In genomic region chrX:48523682-48524081, GRCh38 we compare ENCODE assay signal across 1 cellular context.
TF ChIP-seq lines count a peak whose summit lies in the region.

No MANE protein-coding gene starts in this region.

TF ChIP-seq in endothelial cell of umbilical vein, 7 proteins besides CTCF, POLR2A, EP300 and RAD21:
- TF ChIP-seq JUN (IDR thresholded peaks at IDR 0.05; ENCODE audit: borderline replicate concordance, insufficient read depth, insufficient read length, low read depth) (no peak), EZH2 (IDR thresholded peaks at IDR 0.05; ENCODE audit: borderline replicate concordance, low read depth, low read length, severe bottlenecking) (no peak), MYC (IDR thresholded peaks at IDR 0.05; ENCODE audit: low read depth, low read length) (no peak), FOS (IDR thresholded peaks at IDR 0.05; ENCODE audit: borderline replicate concordance, insufficient read depth, low read length) (no peak), POLR2AphosphoS5 (IDR thresholded peaks at IDR 0.05; ENCODE audit: insufficient read depth, low read depth, low read length) (no peak), GATA2 (IDR thresholded peaks at IDR 0.05; ENCODE audit: insufficient read depth, insufficient read length, low read depth, low read length) (no peak), MAX (IDR thresholded peaks at IDR 0.05; ENCODE audit: insufficient read depth, insufficient read length) (no peak)
